Comparison of ENCODE assay signal across 1 cellular context in the genomic region with DNA sequence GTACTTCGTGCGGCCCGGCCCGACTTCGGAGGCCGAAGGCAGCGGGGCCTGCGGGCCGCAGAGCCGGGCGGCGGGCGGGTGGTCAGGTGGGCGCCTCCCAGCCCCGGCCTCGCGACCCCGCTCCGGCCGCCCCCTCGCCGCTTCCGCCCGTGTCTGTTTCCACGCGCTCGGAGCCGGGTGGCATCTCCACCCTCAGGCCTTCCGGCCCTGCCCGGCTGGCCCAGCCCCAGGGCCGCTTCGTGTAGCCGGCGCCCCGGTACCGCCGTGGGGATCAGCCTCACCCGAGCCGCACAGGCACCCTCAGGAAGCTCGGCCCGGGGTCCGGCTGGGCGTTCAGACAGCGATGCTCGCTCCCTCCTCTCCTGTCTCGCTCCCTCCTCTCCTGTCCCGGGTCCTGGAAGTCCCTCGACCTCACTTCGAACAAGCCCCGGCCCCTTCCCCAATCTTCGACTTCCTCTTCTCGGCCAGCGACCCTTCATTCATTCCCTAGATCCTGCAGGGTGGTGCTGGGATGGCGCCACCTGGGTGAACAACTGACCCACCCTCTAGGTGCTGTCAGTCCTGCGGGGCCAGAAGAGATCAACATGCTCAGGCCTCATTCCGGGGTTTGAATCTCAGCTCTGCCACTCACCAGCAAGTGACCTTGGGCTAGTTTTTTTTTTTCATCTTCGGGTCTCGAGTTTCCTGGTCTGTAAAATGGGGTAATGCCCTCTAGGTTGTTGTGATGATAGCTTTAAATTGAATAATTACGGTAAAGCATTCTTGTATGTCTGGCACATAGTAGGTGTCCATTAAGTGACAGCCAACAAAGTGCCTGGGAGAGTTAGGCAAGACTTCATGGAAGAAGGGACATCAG.
TF ChIP-seq lines count a peak whose summit lies in the region.

No MANE protein-coding gene starts in this region.

TF ChIP-seq in GM12878, 131 proteins besides CTCF, POLR2A, EP300 and RAD21:
- TF ChIP-seq GATAD2B (conservative IDR thresholded peaks at IDR 0.05; ENCODE audit: low read depth) (0 out of 2 replicates have a peak, but pooled peaks have one; percentile 79), KLF5 (IDR thresholded peaks at IDR 0.05; ENCODE audit: partially characterized antibody) (peak; percentile 40), RB1 (IDR thresholded peaks at IDR 0.05; ENCODE audit: borderline replicate concordance) (0 out of 2 replicates have a peak, but pooled peaks have one; percentile 82), MEF2B (IDR thresholded peaks at IDR 0.05; ENCODE audit: partially characterized antibody, poor library complexity, severe bottlenecking) (no peak), HCFC1 (IDR thresholded peaks at IDR 0.05; ENCODE audit: low read length) (no peak), IKZF1 (conservative IDR thresholded peaks at IDR 0.05) (peak; percentile 52; the same call in 1 of the 2 replicates), SPI1 (IDR thresholded peaks at IDR 0.05; ENCODE audit: borderline replicate concordance, insufficient read depth, low read depth, low read length) (0 out of 2 replicates have a peak, but pooled peaks have one; percentile 6), PKNOX1 (IDR thresholded peaks at IDR 0.05) (peak; percentile 46), ELK1 (IDR thresholded peaks at IDR 0.05; ENCODE audit: low read depth, low read length) (no peak), NR2C2 (IDR thresholded peaks at IDR 0.05; ENCODE audit: borderline replicate concordance, control insufficient read depth, insufficient read length, low read depth) (no peak), ZNF687 (IDR thresholded peaks at IDR 0.05) (peak; percentile 63; the same call in 1 of the 2 replicates), BHLHE40 (IDR thresholded peaks at IDR 0.05; ENCODE audit: borderline replicate concordance in 1 of 2, low read depth in 2 of 2, low read length in 1 of 2) (peak in 1 of 2 experiments; percentile 36; a peak in 1 of 4 replicates), NR2F1 (conservative IDR thresholded peaks at IDR 0.05) (0 out of 2 replicates have a peak, but pooled peaks have one; percentile 70), DPF2 (IDR thresholded peaks at IDR 0.05) (peak; percentile 51; the same call in 1 of the 2 replicates), ASH2L (IDR thresholded peaks at IDR 0.05; ENCODE audit: borderline replicate concordance, low read depth) (peak; percentile 76; the same call in 1 of the 2 replicates), HDAC6 (IDR thresholded peaks at IDR 0.05; ENCODE audit: unreplicated experiment) (no peak), LARP7 (IDR thresholded peaks at IDR 0.05) (peak; percentile 82)
- TF ChIP-seq, protein P1, sequence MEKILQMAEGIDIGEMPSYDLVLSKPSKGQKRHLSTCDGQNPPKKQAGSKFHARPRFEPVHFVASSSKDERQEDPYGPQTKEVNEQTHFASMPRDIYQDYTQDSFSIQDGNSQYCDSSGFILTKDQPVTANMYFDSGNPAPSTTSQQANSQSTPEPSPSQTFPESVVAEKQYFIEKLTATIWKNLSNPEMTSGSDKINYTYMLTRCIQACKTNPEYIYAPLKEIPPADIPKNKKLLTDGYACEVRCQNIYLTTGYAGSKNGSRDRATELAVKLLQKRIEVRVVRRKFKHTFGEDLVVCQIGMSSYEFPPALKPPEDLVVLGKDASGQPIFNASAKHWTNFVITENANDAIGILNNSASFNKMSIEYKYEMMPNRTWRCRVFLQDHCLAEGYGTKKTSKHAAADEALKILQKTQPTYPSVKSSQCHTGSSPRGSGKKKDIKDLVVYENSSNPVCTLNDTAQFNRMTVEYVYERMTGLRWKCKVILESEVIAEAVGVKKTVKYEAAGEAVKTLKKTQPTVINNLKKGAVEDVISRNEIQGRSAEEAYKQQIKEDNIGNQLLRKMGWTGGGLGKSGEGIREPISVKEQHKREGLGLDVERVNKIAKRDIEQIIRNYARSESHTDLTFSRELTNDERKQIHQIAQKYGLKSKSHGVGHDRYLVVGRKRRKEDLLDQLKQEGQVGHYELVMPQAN (conservative IDR thresholded peaks at IDR 0.05): peak; percentile 54; the same call in 1 of the 2 replicates
- TF ChIP-seq, protein P2, sequence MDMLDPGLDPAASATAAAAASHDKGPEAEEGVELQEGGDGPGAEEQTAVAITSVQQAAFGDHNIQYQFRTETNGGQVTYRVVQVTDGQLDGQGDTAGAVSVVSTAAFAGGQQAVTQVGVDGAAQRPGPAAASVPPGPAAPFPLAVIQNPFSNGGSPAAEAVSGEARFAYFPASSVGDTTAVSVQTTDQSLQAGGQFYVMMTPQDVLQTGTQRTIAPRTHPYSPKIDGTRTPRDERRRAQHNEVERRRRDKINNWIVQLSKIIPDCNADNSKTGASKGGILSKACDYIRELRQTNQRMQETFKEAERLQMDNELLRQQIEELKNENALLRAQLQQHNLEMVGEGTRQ (IDR thresholded peaks at IDR 0.05; ENCODE audit: borderline replicate concordance, low read depth, low read length): no peak
